Comparison of ENCODE assay signal across 1 cellular context in the genomic region with DNA sequence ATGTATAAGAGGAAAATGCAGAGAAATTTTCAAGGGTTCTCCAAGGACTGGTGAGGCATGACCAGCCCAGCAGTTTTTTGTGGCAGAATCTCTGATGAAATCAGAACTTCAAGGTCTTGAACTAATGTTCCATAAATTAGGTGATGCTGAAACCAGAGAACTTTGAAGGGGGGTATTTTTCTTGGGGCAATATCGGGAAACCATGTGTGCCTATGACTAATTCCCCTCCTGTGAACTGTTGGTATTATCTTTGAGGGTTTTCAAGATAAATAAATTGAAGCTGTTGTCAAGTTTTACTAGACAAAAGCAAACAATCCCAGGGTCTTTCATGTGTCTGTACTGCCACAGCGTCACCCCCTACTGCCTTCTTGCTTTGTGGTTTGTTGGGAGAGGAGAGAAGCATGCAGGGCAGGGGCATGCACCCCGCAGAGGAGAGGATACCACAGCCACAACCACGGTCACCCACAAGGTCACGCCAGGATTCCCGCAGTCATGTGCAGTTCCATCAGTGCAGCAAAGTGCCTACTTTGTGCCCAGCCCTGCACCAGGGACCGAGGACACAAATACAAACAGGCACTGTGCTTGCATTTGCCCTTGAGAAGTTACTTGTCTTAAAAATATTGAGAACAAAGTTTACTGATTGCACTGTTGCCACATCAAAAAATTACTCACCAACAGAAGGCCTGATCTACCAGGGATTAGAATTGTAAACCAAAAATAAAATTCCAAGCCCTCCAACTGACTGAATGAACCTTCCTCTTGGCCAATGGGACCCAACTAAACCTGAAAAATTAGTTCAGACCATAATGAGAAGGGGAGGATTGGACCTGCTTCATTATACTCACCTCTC.
TF ChIP-seq lines count a peak whose summit lies in the region.

No MANE protein-coding gene starts in this region.

TF ChIP-seq in HepG2, 621 proteins besides CTCF, POLR2A, EP300 and RAD21 (continued from another document):
- no peak for TF ChIP-seq ZNF609 (CRISPR knock-in tag; IDR thresholded peaks at IDR 0.05; ENCODE audit: borderline replicate concordance)
- no peak for TF ChIP-seq ZNF329 (CRISPR knock-in tag; IDR thresholded peaks at IDR 0.05; ENCODE audit: low read depth)
- TF ChIP-seq SAP130 (CRISPR knock-in tag; IDR thresholded peaks at IDR 0.05; ENCODE audit: low read depth) = no peak
- no peak for TF ChIP-seq TP53 (CRISPR knock-in tag; conservative IDR thresholded peaks at IDR 0.05)
- TF ChIP-seq MEIS1 (CRISPR knock-in tag; IDR thresholded peaks at IDR 0.05; ENCODE audit: borderline replicate concordance) = no peak
- no peak for TF ChIP-seq ZNF335 (CRISPR knock-in tag; IDR thresholded peaks at IDR 0.05)
- TF ChIP-seq WIZ (CRISPR knock-in tag; IDR thresholded peaks at IDR 0.05) = no peak
